ENCODE assay signal across 8 cellular contexts in the genomic region with DNA sequence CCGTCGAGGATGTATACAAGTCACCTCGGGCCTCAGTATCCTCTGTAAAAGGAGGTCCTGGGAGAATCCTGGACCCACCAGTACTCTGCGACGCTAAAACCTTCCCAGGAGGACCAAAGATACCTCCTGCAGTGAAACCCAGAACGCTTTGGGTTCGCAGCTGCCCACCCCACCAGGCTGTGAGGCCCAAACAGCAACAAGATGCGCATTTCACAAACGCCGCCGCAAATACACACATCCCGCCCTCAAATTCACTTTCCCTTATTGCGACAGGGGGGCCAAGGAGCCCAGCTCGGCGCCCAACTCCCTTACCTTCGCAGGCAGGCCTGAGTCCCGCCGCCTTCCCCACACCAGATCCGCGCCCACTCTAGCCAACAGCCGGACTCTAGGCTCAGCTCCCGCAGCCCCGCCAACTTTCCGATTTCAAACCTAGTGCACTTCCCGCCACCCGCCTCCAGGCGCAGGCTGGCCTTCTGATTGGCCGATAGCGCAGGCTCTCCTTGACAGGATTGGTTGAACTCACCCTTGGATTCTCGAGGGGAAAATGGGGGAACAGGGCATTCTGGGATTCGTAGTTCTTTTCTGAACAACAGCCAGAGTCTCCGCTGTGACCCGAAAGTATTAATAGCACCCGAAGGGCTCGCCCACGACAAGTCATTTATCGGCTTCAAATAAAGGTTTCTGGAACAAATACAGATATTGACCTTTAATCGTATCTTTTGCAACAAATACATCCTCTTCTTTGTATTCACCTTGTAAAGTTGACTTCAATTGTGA. TPM values are rescaled to one million over a fixed set of nuclear protein-coding genes. Genes with fewer than 3 reads are reported as not detected.
DNase-seq lines count a peak whose midpoint lies in the region; ATAC-seq and TF ChIP-seq lines count a peak whose summit lies in the region.

A gene with protein sequence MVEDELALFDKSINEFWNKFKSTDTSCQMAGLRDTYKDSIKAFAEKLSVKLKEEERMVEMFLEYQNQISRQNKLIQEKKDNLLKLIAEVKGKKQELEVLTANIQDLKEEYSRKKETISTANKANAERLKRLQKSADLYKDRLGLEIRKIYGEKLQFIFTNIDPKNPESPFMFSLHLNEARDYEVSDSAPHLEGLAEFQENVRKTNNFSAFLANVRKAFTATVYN (minus strand): TSS at position 425 of the 777 bp plus-strand sequence. CDS start 911 bp downstream, outside the sequence.

- no peaks in the 10 kb centered on the region for H3K36me3 ChIP-seq in esophagus muscularis mucosa
- H3K36me3 ChIP-seq in muscle layer of duodenum (ENCODE audit: control insufficient read depth in 1 of 2, insufficient read depth in 2 of 2, low read length in 2 of 2): no peaks in the 10 kb centered on the region

- H3K27ac ChIP-seq in esophagus muscularis mucosa (replicated peaks in 1 of 4) (no peak within 1 kb of the TSS), muscle layer of duodenum (ENCODE audit: low read length) (no peak within 1 kb of the TSS)

- intact Hi-C loops in esophagus muscularis mucosa (cut with DNase I): no loop called here

- H3K4me1 ChIP-seq in esophagus muscularis mucosa: peaks cover 0 to 12% (median 11%) of the 10 kb centered on the region in 4 donors
- peaks cover 0 to 6% of the 10 kb centered on the region in 2 donors for H3K4me1 ChIP-seq in muscle layer of duodenum (ENCODE audit: control insufficient read depth in 1 of 2, insufficient read depth in 2 of 2, low read length in 2 of 2)

- TF ChIP-seq POLR2A in esophagus muscularis mucosa (IDR thresholded peaks at IDR 0.05; ENCODE audit: low read depth): no peak

- DNase-seq in DMS53 treated with DMSO at 0.1 percent for 48 hours (lab: John Stamatoyannopoulos, UW; ENCODE audit: unreplicated experiment) (peak; percentile 96), esophagus muscularis mucosa (ENCODE audit: extremely low spot score) (peak; percentile 95)
- DNase-seq in Jurkat, Clone E6-1 (ENCODE audit: low read depth, low spot score): peak; percentile 90
- peak; percentile 81 for DNase-seq in activated T-cell treated with anti-CD3 and anti-CD28 coated beads, Interleukin-2, amount 50 U/mL, for 1 hour
- DNase-seq in stimulated activated CD8-positive, alpha-beta memory T cell treated with anti-CD3 and anti-CD28 coated beads, Interleukin-7, amount 100 ng/mL, for 24 hours (ENCODE audit: low read depth): peak; percentile 76

- WGBS in esophagus muscularis mucosa: under 1% methylated on average over 33 of the region's 38 CpGs

- H3K27me3 ChIP-seq in esophagus muscularis mucosa: no peaks in the 10 kb centered on the region
- H3K27me3 ChIP-seq in muscle layer of duodenum (ENCODE audit: low read depth, low read length): no peaks in the 10 kb centered on the region

- no peaks in the 10 kb centered on the region for H3K9me3 ChIP-seq in esophagus muscularis mucosa
- no peaks in the 10 kb centered on the region for H3K9me3 ChIP-seq in muscle layer of duodenum (ENCODE audit: control insufficient read depth in 1 of 2, low read length in 2 of 2)

- H3K4me3 ChIP-seq in Jurkat, Clone E6-1 (ENCODE audit: low read length): peak within 1 kb of the TSS; percentile 92
- peak within 1 kb of the TSS; percentile 51 to 62 (median 55) for H3K4me3 ChIP-seq in esophagus muscularis mucosa
- H3K4me3 ChIP-seq in muscle layer of duodenum (ENCODE audit: low read depth in 1 of 2, low read length in 2 of 2): peak within 1 kb of the TSS; percentile 54 to 82

- TF ChIP-seq CTCF in esophagus muscularis mucosa (IDR thresholded peaks at IDR 0.05): peak in 1 of 3 experiments; percentile 9

- peak; percentile 100 for ATAC-seq in GM21717 (IDR thresholded peaks at IDR 0.05; ENCODE audit: unreplicated experiment)

- no peak for TF ChIP-seq EP300 in esophagus muscularis mucosa (IDR thresholded peaks at IDR 0.05)

TF ChIP-seq in PFSK-1, 5 proteins besides CTCF, POLR2A, EP300 and RAD21:
- TF ChIP-seq POLR2AphosphoS5 (IDR thresholded peaks at IDR 0.05; ENCODE audit: low read depth, low read length) (peak; percentile 48; the same call in 1 of the 2 replicates), REST (IDR thresholded peaks at IDR 0.05; ENCODE audit: insufficient read depth in 1 of 2, low read depth in 2 of 2, low read length in 2 of 2) (no peak), TAF1 (IDR thresholded peaks at IDR 0.05; ENCODE audit: borderline replicate concordance, insufficient read depth, low read length) (no peak)

RNA-seq across cellular contexts. Expression of the gene that starts here (rescaled TPM):
- 62.6 TPM for polyA plus RNA-seq in Jurkat, Clone E6-1 (2012; ENCODE audit: insufficient read depth, insufficient read length)
- polyA plus RNA-seq in PFSK-1 (2012; ENCODE audit: insufficient read length, low read depth): 4.3 TPM
- under 1 TPM in 1 of 4 donors, not detected in 3; 0.23 TPM for total RNA-seq in esophagus muscularis mucosa

Comparison
In these comparisons a context has a peak if more than half of its experiments do, and no peak if none do; other contexts are left out.
1. Peak in DNase-seq and H3K4me3 ChIP-seq in esophagus muscularis mucosa; RNA of the gene not detected or under 1 TPM.